ENCODE assay signal across 33 cellular contexts in genomic region chr5:135037519-135038201, GRCh38. TPM values are rescaled to one million over a fixed set of nuclear protein-coding genes. Genes with fewer than 3 reads are reported as not detected.
DNase-seq lines count a peak whose midpoint lies in the region; ATAC-seq and TF ChIP-seq lines count a peak whose summit lies in the region.
"Had no signal": no experiment of that assay in that cellular context is flagged by ENCODE, and none has a peak within 500 bp of the region (broad histone marks: within the 10 kb centered on the region; RNA-seq: fewer than 3 reads in every experiment).

No MANE protein-coding gene starts in this region.

- POLR2A ChIA-PET in Caco-2 (lab: Charles Lee), result no interaction called here

- no peaks in the 10 kb centered on the region for H3K9me3 Mint-ChIP-seq in Caco-2 (ENCODE audit: unreplicated experiment)
- no peaks in the 10 kb centered on the region for H3K9me3 Mint-ChIP-seq in chondrocyte (ENCODE audit: low read depth)
- H3K9me3 Mint-ChIP-seq: activated naive CD4-positive, alpha-beta T cell treated with anti-CD3 and anti-CD28 coated beads, Interleukin-2, amount 10 ng/mL, durations not matched to agents 7 days and 5 days; activated T-helper 17 cell treated with anti-CD3 and anti-CD28 coated beads, Interleukin-2, amount 50 U/mL, for 72 hours; brain; immature natural killer cell had no signal

- no peaks in the 10 kb centered on the region for H3K9me3 ChIP-seq in Caco-2
- H3K9me3 ChIP-seq in lower lobe of right lung, result no peaks in the 10 kb centered on the region
- H3K9me3 ChIP-seq: HAP-1, neutrophil, tibial artery had no signal

- H3K4me3 Mint-ChIP-seq in Caco-2 (ENCODE audit: unreplicated experiment) (peak overlapping the region; percentile 60), chondrocyte (ENCODE audit: unreplicated experiment) (no peak overlapping the region)
- H3K4me3 Mint-ChIP-seq: activated CD8-positive, alpha-beta T cell treated with anti-CD3 and anti-CD28 coated beads, Interleukin-2, amount 10 ng/mL, durations not matched to agents 7 days and 5 days; activated naive CD4-positive, alpha-beta T cell treated with anti-CD3 and anti-CD28 coated beads, Interleukin-2, amount 10 ng/mL, durations not matched to agents 7 days and 5 days; immature natural killer cell had no signal

- TF ChIP-seq CTCF in Caco-2 (IDR thresholded peaks at IDR 0.05; ENCODE audit: insufficient read depth in 1 of 2, low read depth in 1 of 2, low read length in 1 of 2, severe bottlenecking in 1 of 2, unreplicated experiment in 1 of 2) (no peak), chondrocyte (IDR thresholded peaks at IDR 0.05) (no peak), lower lobe of right lung (IDR thresholded peaks at IDR 0.05) (no peak), coronary artery (IDR thresholded peaks at IDR 0.05) (no peak)

- H3K27me3 ChIP-seq in Caco-2 (replicated peaks; ENCODE audit: control insufficient read depth, insufficient read depth, low read length), result no peaks in the 10 kb centered on the region
- peaks cover 95% of the 10 kb centered on the region for H3K27me3 ChIP-seq in lower lobe of right lung (ENCODE audit: low read depth)
- H3K27me3 ChIP-seq in rectal smooth muscle tissue (ENCODE audit: control insufficient read depth, insufficient read depth, low read length), result peaks cover 60% of the 10 kb centered on the region

- BruUV-seq in Caco-2 (replicated peaks; lab: Mats Ljungman, UMichigan), result no TSS peak

- H3K9ac ChIP-seq in rectal smooth muscle tissue (ENCODE audit: low read length), result no peak overlapping the region

- H3K4me1 Mint-ChIP-seq in Caco-2 (ENCODE audit: low read depth, unreplicated experiment) (peaks cover 18% of the 10 kb centered on the region), chondrocyte (ENCODE audit: low read depth) (peaks cover 17% of the 10 kb centered on the region)

- H3K4me3 ChIP-seq in Caco-2 (ENCODE audit: low read depth, low read length) (no peak overlapping the region), lower lobe of right lung (no peak overlapping the region), rectal smooth muscle tissue (ENCODE audit: low read length) (peak overlapping the region; percentile 0), coronary artery (no peak overlapping the region)
- H3K4me3 ChIP-seq: HAP-1, tibial artery had no signal

- H3K27me3 Mint-ChIP-seq in Caco-2 (ENCODE audit: insufficient read depth, unreplicated experiment) (no peaks in the 10 kb centered on the region), chondrocyte (ENCODE audit: low read depth) (peaks cover 72% of the 10 kb centered on the region)

- ATAC-seq in lower lobe of right lung (no peak), GM18909 (IDR thresholded peaks at IDR 0.05; ENCODE audit: poor library complexity, unreplicated experiment) (no peak)
- ATAC-seq: activated CD8-positive, alpha-beta T cell treated with anti-CD3 and anti-CD28 coated beads, Interleukin-2, amount 10 ng/mL, durations not matched to agents 7 days and 5 days; activated T-helper 17 cell treated with anti-CD3 and anti-CD28 coated beads, Interleukin-2, amount 50 U/mL, for 72 hours; left colon; sciatic nerve had no signal

- intact Hi-C loops in Caco-2 (cut with micrococcal nuclease; ENCODE audit: unreplicated experiment) (loop anchor here (10.0 kb wide), 1 partner anchor 267 kb away; no protein-coding TSS in a partner anchor), lower lobe of right lung (cut with DNase I) (no loop called here)

- H3K36me3 ChIP-seq in Caco-2 (ENCODE audit: control insufficient read depth, insufficient read depth, low read length) (no peaks in the 10 kb centered on the region), lower lobe of right lung (no peaks in the 10 kb centered on the region), rectal smooth muscle tissue (ENCODE audit: control insufficient read depth, insufficient read depth, low read length) (no peaks in the 10 kb centered on the region)
- H3K36me3 ChIP-seq: HAP-1, neutrophil, tibial artery had no signal

- peaks cover 33% of the 10 kb centered on the region for H3K36me3 Mint-ChIP-seq in Caco-2 (ENCODE audit: insufficient read depth, unreplicated experiment)
- no peaks in the 10 kb centered on the region for H3K36me3 Mint-ChIP-seq in chondrocyte (ENCODE audit: low read depth)
- H3K36me3 Mint-ChIP-seq: brain, immature natural killer cell had no signal

- H3K27ac Mint-ChIP-seq in Caco-2 (ENCODE audit: unreplicated experiment), result no peak overlapping the region
- H3K27ac Mint-ChIP-seq in chondrocyte (ENCODE audit: unreplicated experiment), result no peak overlapping the region
- H3K27ac Mint-ChIP-seq: activated CD8-positive, alpha-beta T cell treated with anti-CD3 and anti-CD28 coated beads, Interleukin-2, amount 10 ng/mL, durations not matched to agents 7 days and 5 days; activated naive CD4-positive, alpha-beta T cell treated with anti-CD3 and anti-CD28 coated beads, Interleukin-2, amount 10 ng/mL, durations not matched to agents 7 days and 5 days; activated T-helper 17 cell treated with anti-CD3 and anti-CD28 coated beads, Interleukin-2, amount 50 U/mL, for 72 hours; immature natural killer cell had no signal

- CTCF ChIA-PET in Caco-2 (lab: Charles Lee), result no interaction called here

- H3K27ac ChIP-seq in lower lobe of right lung, result no peak overlapping the region
- H3K27ac ChIP-seq in rectal smooth muscle tissue (ENCODE audit: low read depth, low read length), result no peak overlapping the region
- H3K27ac ChIP-seq in coronary artery, result no peak overlapping the region
- H3K27ac ChIP-seq: neutrophil, tibial artery, VCaP had no signal

- no peak for DNase-seq in Caco-2
- peak; percentile 56 for DNase-seq in chondrocyte (ENCODE audit: low spot score)
- DNase-seq in lower lobe of right lung, result peak; percentile 24
- no peak for DNase-seq in anterior cingulate cortex (lab: John Stamatoyannopoulos, UW)
- DNase-seq in SK-N-DZ (ENCODE audit: low spot score), result no peak
- no peak for DNase-seq in coronary artery (ENCODE audit: low spot score)
- DNase-seq: 8988T; activated CD4-positive, alpha-beta T cell treated with anti-CD3 and anti-CD28 coated beads for 4 hours; activated CD8-positive, alpha-beta T cell treated with anti-CD3 and anti-CD28 coated beads, Interleukin-2, amount 10 ng/mL, durations not matched to agents 7 days and 5 days; activated naive CD4-positive, alpha-beta T cell treated with anti-CD3 and anti-CD28 coated beads, Interleukin-2, amount 10 ng/mL, durations not matched to agents 7 days and 5 days; Calu3; hypothalamus; immature natural killer cell; KBM-7; left colon; mammary epithelial cell; NCI-H1105 treated with DMSO at 0.1 percent for 48 hours; NCI-H2029; NCI-H774; stimulated activated CD4-positive, alpha-beta T cell treated with anti-CD3 and anti-CD28 coated beads, Interleukin-12 subunit alpha, Interleukin-12 subunit beta, amount 100 ng/mL, for 4 hours; stimulated activated CD4-positive, alpha-beta T cell treated with anti-CD3 and anti-CD28 coated beads, Interleukin-2, amount 100 ng/mL, for 48 hours; SW 1271; T1000; tibial artery had no signal

- H3K4me1 ChIP-seq in Caco-2 (peaks cover 27% of the 10 kb centered on the region), lower lobe of right lung (peaks cover 27% of the 10 kb centered on the region), rectal smooth muscle tissue (ENCODE audit: control insufficient read depth, insufficient read depth, low read length) (no peaks in the 10 kb centered on the region)

RNA-seq across cellular contexts. Expression of gene PITX1, which starts 3.6 kb away (rescaled TPM):
- total RNA-seq in Caco-2 (2022) (114 and 117 TPM in 2 replicates), chondrocyte (0.18 TPM in 1 of 3 replicates, not detected in the others), lower lobe of right lung (0.47 TPM)
- polyA plus RNA-seq in SK-N-DZ (2014; cell fraction: cytosol; rRNA removed), result 0.50 and 0.53 TPM in 2 replicates
- polyA plus RNA-seq in SK-N-DZ (2014; cell fraction: nucleus; rRNA removed), result 0.32 and 1.2 TPM in 2 replicates
- total RNA-seq: activated CD8-positive, alpha-beta T cell treated with anti-CD3 and anti-CD28 coated beads, Interleukin-2, amount 10 ng/mL, durations not matched to agents 7 days and 5 days; activated T-helper 17 cell treated with anti-CD3 and anti-CD28 coated beads, Interleukin-2, amount 50 U/mL, for 72 hours; RPMI7951 had no signal
- polyA plus RNA-seq: immature natural killer cell had no signal

Comparison
In these comparisons a context has a peak if more than half of its experiments do, and no peak if none do; other contexts are left out.
1. DNase-seq: peak in chondrocyte (single experiment) and lower lobe of right lung (single experiment); none in Caco-2 (0 of 2), anterior cingulate cortex (0 of 58), SK-N-DZ (single experiment) and coronary artery (single experiment).
2. RNA of gene PITX1, which starts 3.6 kb away (total RNA-seq): 114 to 117 TPM in Caco-2; 0.47 TPM in lower lobe of right lung (single experiment) and 0.18 TPM in chondrocyte; every median in the first group is over 10 times any median in the second.